Comparison of ENCODE assay signal across 8 cellular contexts in the genomic region with DNA sequence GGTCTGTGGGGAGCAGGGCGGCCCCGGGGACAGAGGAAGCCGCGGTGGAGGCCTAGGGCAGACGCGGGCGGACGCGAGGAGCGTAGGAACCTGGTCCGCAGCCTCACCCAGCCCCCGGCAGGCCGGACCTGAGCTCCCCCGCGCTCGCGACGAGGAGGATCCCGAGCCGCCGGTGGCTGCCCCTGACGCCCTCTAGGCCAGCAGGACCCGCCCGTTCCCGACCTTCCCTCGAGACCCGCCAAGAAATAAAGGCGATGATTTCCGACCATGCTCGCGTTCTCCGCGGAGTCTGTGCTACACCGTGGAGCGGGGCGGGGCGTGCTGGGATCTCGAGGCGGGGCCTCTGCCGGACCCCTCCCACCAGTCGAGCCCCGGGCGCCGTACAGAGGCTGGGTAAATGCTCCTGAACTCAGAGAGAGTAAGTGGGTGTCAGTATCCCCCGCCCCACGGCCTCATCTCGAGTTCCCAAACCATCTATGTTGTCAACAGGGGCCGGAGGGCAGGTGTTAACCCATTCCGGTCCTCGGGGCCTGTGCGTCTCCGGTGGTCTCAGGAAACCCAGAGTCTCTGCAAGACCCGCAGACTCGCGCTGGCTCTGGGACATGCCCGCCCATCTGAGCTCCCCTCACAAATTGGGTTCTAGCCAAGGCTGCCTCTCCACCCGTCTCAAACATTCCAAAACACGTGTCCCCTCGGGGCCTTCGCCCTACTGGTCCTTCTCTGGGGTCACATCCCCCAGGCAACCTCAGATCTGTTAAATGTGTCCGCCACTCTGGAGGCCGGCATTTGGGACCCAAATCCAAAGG. TPM values are rescaled to one million over a fixed set of nuclear protein-coding genes. Genes with fewer than 3 reads are reported as not detected.
DNase-seq lines count a peak whose midpoint lies in the region; ATAC-seq, FAIRE-seq and TF ChIP-seq lines count a peak whose summit lies in the region.

No MANE protein-coding gene starts in this region.

- peak; percentile 42 to 81 (median 66) for DNase-seq in CD4-positive, alpha-beta T cell
- DNase-seq in RCC 7860 (ENCODE audit: low spot score): peak; percentile 48
- DNase-seq in activated gamma-delta T cell (lab: John Stamatoyannopoulos, UW): peak; percentile 40
- DNase-seq in cardiac septum (ENCODE audit: low spot score): peak; percentile 81
- DNase-seq in retinal pigment epithelial cell (ENCODE audit: low read depth): no peak
- no peak for DNase-seq in OCI-M1 (lab: John Stamatoyannopoulos, UW)

- H3K4me1 Mint-ChIP-seq in CD4-positive, alpha-beta T cell (ENCODE audit: low read depth): peaks cover 16% of the 10 kb centered on the region

- peak overlapping the region; percentile 63 for H3K4me3 ChIP-seq in retinal pigment epithelial cell (ENCODE audit: low read length)

- H3K27ac Mint-ChIP-seq in CD4-positive, alpha-beta T cell: peak overlapping the region; percentile 72

- no peak for TF ChIP-seq CTCF in CD4-positive, alpha-beta T cell (IDR thresholded peaks at IDR 0.05)
- no peak for TF ChIP-seq CTCF in retinal pigment epithelial cell (conservative IDR thresholded peaks at IDR 0.05; ENCODE audit: low read depth, low read length)

- POLR2A ChIA-PET in CD4-positive, alpha-beta T cell (lab: Charles Lee): interaction anchor here (1.7 to 2.9 kb wide), 2 partner anchors 22 to 1564 kb away, joined by 8 to 31 read pairs; a partner anchor contains a TSS

- H3K27me3 Mint-ChIP-seq in CD4-positive, alpha-beta T cell: no peaks in the 10 kb centered on the region

- CTCF ChIA-PET in CD4-positive, alpha-beta T cell (lab: Charles Lee): interaction anchor here (1.0 kb wide), 1 partner anchor 22 kb away, joined by 5 read pairs; a partner anchor contains a TSS

- ATAC-seq in CD4-positive, alpha-beta T cell (ENCODE audit: poor library complexity): peak; percentile 68
- ATAC-seq in GM19397 (IDR thresholded peaks at IDR 0.05; ENCODE audit: unreplicated experiment): peak; percentile 78
- peak; percentile 71 for ATAC-seq in HG03521 (IDR thresholded peaks at IDR 0.05; ENCODE audit: unreplicated experiment)

- no peaks in the 10 kb centered on the region for H3K9me3 Mint-ChIP-seq in CD4-positive, alpha-beta T cell

- FAIRE-seq in RCC 7860 (lab: Jason Lieb, UNC): no peak

- H3K36me3 Mint-ChIP-seq in CD4-positive, alpha-beta T cell (ENCODE audit: low read depth): peaks cover 4% of the 10 kb centered on the region

- H3K4me3 Mint-ChIP-seq in CD4-positive, alpha-beta T cell: peak overlapping the region; percentile 96

- peak overlapping the region; percentile 74 for H3K27ac ChIP-seq in CD4-positive, alpha-beta T cell (ENCODE audit: low read depth, low read length)

- H3K9me3 ChIP-seq in CD4-positive, alpha-beta T cell (ENCODE audit: control insufficient read depth, low read length): no peaks in the 10 kb centered on the region

- no peaks in the 10 kb centered on the region for H3K27me3 ChIP-seq in CD4-positive, alpha-beta T cell (ENCODE audit: control insufficient read depth, insufficient read depth, low read length)

- intact Hi-C loops in CD4-positive, alpha-beta T cell (cut with DNase I, micrococcal nuclease): loop anchor here (2.0 to 10.0 kb wide), 3 partner anchors 22 to 882 kb away; a partner anchor contains a TSS
- intact Hi-C loops in cardiac septum (cut with DNase I): no loop called here

RNA-seq across cellular contexts. Expression of a gene that starts 13.7 kb away (rescaled TPM):
- 10 to 100 TPM; 18.8 to 18.9 TPM for total RNA-seq in CD4-positive, alpha-beta T cell
- total RNA-seq in cardiac septum: 0.83 TPM

RNA-seq across cellular contexts. Expression of a gene that starts 21.9 kb away (rescaled TPM):
- total RNA-seq in CD4-positive, alpha-beta T cell: 10 to 100 TPM; 52.3 to 52.6 TPM
- 21.3 TPM for total RNA-seq in cardiac septum

Comparison
In these comparisons a context has a peak if more than half of its experiments do, and no peak if none do; other contexts are left out.
1. DNase-seq: peak in CD4-positive, alpha-beta T cell (10 of 10), RCC 7860 (single experiment), activated gamma-delta T cell (single experiment) and cardiac septum (single experiment); none in retinal pigment epithelial cell (single experiment) and OCI-M1 (single experiment).
2. RNA of a gene that starts 13.7 kb away (total RNA-seq): 18.8 to 18.9 TPM in CD4-positive, alpha-beta T cell; 0.83 TPM in cardiac septum (single experiment); every median in the first group is over 10 times any median in the second.
3. Peak in every context shown above with its lines, with median percentiles within 50 percentile points of each other: ATAC-seq.